In the genomic region with DNA sequence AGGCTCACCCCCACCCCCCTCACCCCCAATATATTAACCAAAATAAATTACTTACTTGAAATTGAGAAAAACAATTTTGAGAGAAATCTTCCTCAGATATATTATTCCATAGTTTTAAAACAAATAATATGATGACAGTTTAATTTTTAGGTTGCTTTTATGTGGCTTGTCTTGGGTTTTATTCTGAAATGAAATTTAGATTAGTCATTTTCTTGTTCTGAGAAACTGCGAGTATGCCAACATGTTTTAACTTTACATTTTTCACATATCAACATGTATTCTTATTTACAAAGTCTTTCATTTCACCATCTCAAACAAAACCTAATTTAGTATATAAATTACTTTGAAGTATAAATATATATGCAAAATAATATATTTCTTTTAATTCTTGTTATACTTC, we compare ENCODE assay signal across 20 cellular contexts.
"Had no signal": no experiment of that assay in that cellular context is flagged by ENCODE, and none has a peak within 500 bp of the region (broad histone marks: within the 10 kb centered on the region; RNA-seq: fewer than 3 reads in every experiment).

No MANE protein-coding gene starts in this region.

- H3K9me3 Mint-ChIP-seq: naive thymus-derived CD4-positive, alpha-beta T cell; nephron progenitor cell; stimulated activated memory B cell treated with anti-CD40 and anti-IgM and Interleukin-4, amounts not matched to agents 10 μg/mL and 1 μg/mL and 100 μg/mL, for 72 hours; stimulated activated naive CD8-positive, alpha-beta T cell treated with anti-CD3 and anti-CD28 coated beads, Interleukin-15, amount 100 ng/mL, for 72 hours had no signal

- H3K27me3 ChIP-seq: dorsolateral prefrontal cortex, heart left ventricle, right lobe of liver, testis, tibial nerve, upper lobe of right lung, vagina had no signal

- ATAC-seq: esophagus mucosa; heart left ventricle; left lobe of liver; naive thymus-derived CD4-positive, alpha-beta T cell; psoas muscle; right lobe of liver; stimulated activated memory B cell treated with anti-CD40 and anti-IgM and Interleukin-4, amounts not matched to agents 10 μg/mL and 1 μg/mL and 100 μg/mL, for 72 hours; stimulated activated naive CD8-positive, alpha-beta T cell treated with anti-CD3 and anti-CD28 coated beads, Interleukin-15, amount 100 ng/mL, for 72 hours; upper lobe of right lung had no signal

- H3K4me3 Mint-ChIP-seq: naive thymus-derived CD4-positive, alpha-beta T cell; nephron progenitor cell; stimulated activated memory B cell treated with anti-CD40 and anti-IgM and Interleukin-4, amounts not matched to agents 10 μg/mL and 1 μg/mL and 100 μg/mL, for 72 hours had no signal

- H3K27ac Mint-ChIP-seq: nephron progenitor cell; stimulated activated memory B cell treated with anti-CD40 and anti-IgM and Interleukin-4, amounts not matched to agents 10 μg/mL and 1 μg/mL and 100 μg/mL, for 72 hours had no signal

- H3K27me3 Mint-ChIP-seq: naive thymus-derived CD4-positive, alpha-beta T cell; stimulated activated memory B cell treated with anti-CD40 and anti-IgM and Interleukin-4, amounts not matched to agents 10 μg/mL and 1 μg/mL and 100 μg/mL, for 72 hours; stimulated activated naive CD8-positive, alpha-beta T cell treated with anti-CD3 and anti-CD28 coated beads, Interleukin-15, amount 100 ng/mL, for 72 hours had no signal

- H3K9me3 ChIP-seq: heart left ventricle, psoas muscle, right lobe of liver, testis, tibial nerve, upper lobe of right lung, vagina had no signal

- H3K36me3 ChIP-seq: right lobe of liver, tibial nerve, vagina had no signal

- H3K4me1 ChIP-seq: right lobe of liver, testis had no signal

- DNase-seq: dorsolateral prefrontal cortex; effector CD8-positive, alpha-beta T cell; heart left ventricle; hippocampal formation; mammary epithelial cell; naive thymus-derived CD4-positive, alpha-beta T cell; nephron progenitor cell; psoas muscle; retina; right lobe of liver; stimulated activated CD4-positive, alpha-beta T cell treated with anti-CD3 and anti-CD28 coated beads, Interleukin-4, amount 100 ng/mL, for 1 hour; stimulated activated CD8-positive, alpha-beta memory T cell treated with anti-CD3 and anti-CD28 coated beads, Interleukin-4, amount 100 ng/mL, for 48 hours; stimulated activated naive CD8-positive, alpha-beta T cell treated with anti-CD3 and anti-CD28 coated beads, Interleukin-15, amount 100 ng/mL, for 72 hours; testis; upper lobe of right lung had no signal

- H3K4me3 ChIP-seq: dorsolateral prefrontal cortex, heart left ventricle, psoas muscle, right lobe of liver, testis, tibial nerve, upper lobe of right lung, vagina had no signal
